7 cellular contexts compared by ENCODE assay signal in the genomic region with DNA sequence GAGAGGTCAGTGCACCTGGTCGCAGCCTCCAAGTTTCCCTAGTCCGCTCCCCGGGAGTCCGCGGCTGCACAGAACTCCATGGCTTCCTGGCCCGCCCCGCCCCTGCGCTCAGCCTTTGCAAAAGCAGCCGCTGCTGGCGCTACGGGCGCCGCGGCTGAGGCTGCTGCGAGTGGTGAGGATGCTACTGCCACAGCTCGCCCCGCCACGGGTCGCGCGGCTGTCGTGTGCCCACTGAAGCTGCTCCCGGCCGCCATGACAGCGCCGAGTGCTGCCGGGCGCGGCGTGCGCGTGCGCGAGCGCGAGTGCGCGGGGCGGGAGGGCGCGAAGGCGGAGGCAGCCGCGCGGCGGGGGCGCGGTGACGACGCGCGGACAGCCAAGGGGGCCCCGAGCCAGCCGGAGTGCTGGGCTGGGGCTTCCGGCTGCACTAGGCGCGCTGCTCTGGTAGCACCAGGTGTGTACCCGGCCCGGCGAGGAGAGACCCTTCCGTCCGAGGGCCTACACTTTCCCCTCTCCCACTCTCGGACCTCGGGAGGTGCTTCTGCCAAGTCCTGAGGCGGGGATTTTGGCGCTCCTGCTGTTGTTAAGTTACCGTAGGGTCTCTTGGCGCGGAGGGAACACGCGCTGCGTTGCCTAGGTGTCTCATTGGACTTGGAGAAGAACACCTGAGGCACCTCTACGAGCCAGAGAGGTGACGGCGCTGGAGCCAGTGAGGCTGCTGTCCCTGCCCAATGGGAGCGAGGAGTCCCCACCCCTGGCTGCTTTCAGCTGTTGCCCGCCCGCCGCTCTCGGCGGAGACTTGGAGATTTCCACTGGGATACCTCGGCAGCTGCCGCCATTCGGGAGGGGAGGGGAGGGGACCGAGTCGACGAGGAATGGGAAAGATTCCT. TPM values are rescaled to one million over a fixed set of nuclear protein-coding genes. Genes with fewer than 3 reads are reported as not detected.
DNase-seq lines count a peak whose midpoint lies in the region; ATAC-seq and TF ChIP-seq lines count a peak whose summit lies in the region.

No MANE protein-coding gene starts in this region.

- ATAC-seq in GM18511 (IDR thresholded peaks at IDR 0.05; ENCODE audit: unreplicated experiment) = peak; percentile 75
- ATAC-seq in HG02938 (IDR thresholded peaks at IDR 0.05; ENCODE audit: unreplicated experiment) = peak; percentile 63

- intact Hi-C loops in sigmoid colon (cut with DNase I) = loop anchor here (2.0 to 10.0 kb wide), 3 partner anchors 83 to 747 kb away; partner anchors contain the start of genes GATB and RPS3A

- peak; percentile 13 to 35 for TF ChIP-seq POLR2A in sigmoid colon (IDR thresholded peaks at IDR 0.05)

- H3K27ac ChIP-seq in sigmoid colon = peak overlapping the region; percentile 86 to 91 (median 89)

- TF ChIP-seq CTCF in sigmoid colon (IDR thresholded peaks at IDR 0.05) = no peak

- no peaks in the 10 kb centered on the region for H3K9me3 ChIP-seq in sigmoid colon

- peak; percentile 53 for DNase-seq in NCI-H1694 treated with DMSO at 0.1 percent for 48 hours (lab: John Stamatoyannopoulos, UW)
- DNase-seq in T-helper 9 cell = peak; percentile 71
- DNase-seq in astrocyte of the hippocampus (ENCODE audit: low read depth, low spot score) = peak; percentile 92
- DNase-seq in iPS DF 19.7 (ENCODE audit: low read depth, low spot score) = peak; percentile 54
- DNase-seq in sigmoid colon = peak; percentile 83

- 0 to 1% methylated on average over 87 of the region's 87 CpGs for WGBS in sigmoid colon, 2 donors

- TF ChIP-seq EP300 in sigmoid colon (IDR thresholded peaks at IDR 0.05) = no peak

- no peaks in the 10 kb centered on the region for H3K36me3 ChIP-seq in sigmoid colon

- H3K27me3 ChIP-seq in sigmoid colon = no peaks in the 10 kb centered on the region

- peak overlapping the region; percentile 90 to 99 (median 96) for H3K4me3 ChIP-seq in sigmoid colon

- peaks cover 0 to 19% (median 9%) of the 10 kb centered on the region in 4 donors for H3K4me1 ChIP-seq in sigmoid colon

RNA-seq across cellular contexts. Expression of gene LRBA, which starts 0.6 kb away (rescaled TPM):
- total RNA-seq in sigmoid colon = 100 to 1,000 TPM in 3 of 4 donors, 10 to 100 TPM in 1; 91.1 to 184 (median 145) TPM
- 10 to 100 TPM; 16.8 to 24.8 (median 18.0) TPM for polyA plus RNA-seq in sigmoid colon

Comparison
In these comparisons a context has a peak if more than half of its experiments do, and no peak if none do; other contexts are left out.
1. Peak in every context shown above with its lines: DNase-seq, ATAC-seq, H3K4me3 ChIP-seq and H3K27ac ChIP-seq.